Comparison of ENCODE assay signal across 21 cellular contexts in the genomic region with DNA sequence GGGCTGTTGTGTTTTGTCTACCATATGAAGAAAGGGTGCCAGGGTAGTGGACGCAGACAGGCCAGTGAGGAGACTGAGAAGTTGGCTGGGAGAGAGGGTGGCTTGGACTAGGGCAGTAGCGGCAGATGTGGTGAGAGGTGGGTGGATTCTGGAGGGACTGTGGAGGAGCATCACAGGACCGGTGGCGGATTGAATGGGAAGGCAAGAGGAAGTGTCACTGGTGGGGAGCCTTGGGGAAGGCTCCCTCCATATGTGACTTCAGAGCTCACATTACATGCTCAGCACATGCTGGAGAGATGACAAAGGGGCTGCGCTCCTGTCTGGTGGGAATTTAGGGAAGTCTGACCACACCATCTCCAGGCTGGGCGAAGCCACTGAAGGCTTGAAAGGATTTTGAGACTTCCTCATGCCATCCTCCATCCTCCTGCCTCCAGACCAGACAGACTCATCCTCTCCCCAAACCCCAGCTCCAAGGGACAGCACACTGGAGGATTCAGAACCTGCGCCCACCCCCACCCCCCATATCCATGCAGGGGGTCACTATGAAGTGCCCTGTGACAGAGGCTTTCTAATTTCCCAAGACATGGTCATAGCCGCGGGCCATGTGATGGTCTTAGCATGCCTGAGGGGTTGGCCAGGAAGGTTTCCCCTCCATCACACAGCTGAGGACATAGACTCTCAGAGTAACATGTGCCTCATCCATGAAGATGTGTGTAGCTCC.
"Had no signal": no experiment of that assay in that cellular context is flagged by ENCODE, and none has a peak within 500 bp of the region (broad histone marks: within the 10 kb centered on the region; RNA-seq: fewer than 3 reads in every experiment).

No MANE protein-coding gene starts in this region.

- H3K4me3 Mint-ChIP-seq: activated CD4-positive, alpha-beta T cell treated with anti-CD3 and anti-CD28 coated beads, Interleukin-2, amount 10 ng/mL, durations not matched to agents 24 days and 14 days; activated CD8-positive, alpha-beta T cell treated with anti-CD3 and anti-CD28 coated beads, Interleukin-2, amount 10 ng/mL, durations not matched to agents 7 days and 5 days; activated T-cell treated with anti-CD3 and anti-CD28 coated beads, Interleukin-2, amount 50 U/mL, for 4 hours; neural crest cell had no signal

- H3K4me2 ChIP-seq: smooth muscle cell had no signal

- H3K36me3 Mint-ChIP-seq: activated naive CD4-positive, alpha-beta T cell treated with anti-CD3 and anti-CD28 coated beads, Interleukin-2, amount 50 U/mL, for 72 hours had no signal

- H3K27ac Mint-ChIP-seq: activated CD4-positive, alpha-beta T cell treated with anti-CD3 and anti-CD28 coated beads, Interleukin-2, amount 10 ng/mL, durations not matched to agents 24 days and 14 days; activated CD8-positive, alpha-beta T cell treated with anti-CD3 and anti-CD28 coated beads, Interleukin-2, amount 10 ng/mL, durations not matched to agents 7 days and 5 days; activated naive CD4-positive, alpha-beta T cell treated with anti-CD3 and anti-CD28 coated beads, Interleukin-2, amount 50 U/mL, for 72 hours had no signal

- ATAC-seq: activated CD8-positive, alpha-beta T cell treated with anti-CD3 and anti-CD28 coated beads, Interleukin-2, amount 10 ng/mL, durations not matched to agents 7 days and 5 days; activated naive CD4-positive, alpha-beta T cell treated with anti-CD3 and anti-CD28 coated beads, Interleukin-2, amount 50 U/mL, for 72 hours; activated T-cell treated with anti-CD3 and anti-CD28 coated beads, Interleukin-2, amount 50 U/mL, for 4 hours; body of pancreas; left lobe of liver; pancreas; right lobe of liver had no signal

- H3K9me3 Mint-ChIP-seq: activated CD4-positive, alpha-beta T cell treated with anti-CD3 and anti-CD28 coated beads, Interleukin-2, amount 10 ng/mL, durations not matched to agents 24 days and 14 days; activated naive CD4-positive, alpha-beta T cell treated with anti-CD3 and anti-CD28 coated beads, Interleukin-2, amount 50 U/mL, for 72 hours had no signal

- H3K4me1 Mint-ChIP-seq: activated CD4-positive, alpha-beta T cell treated with anti-CD3 and anti-CD28 coated beads, Interleukin-2, amount 10 ng/mL, durations not matched to agents 24 days and 14 days; neural crest cell had no signal

- H3K4me3 ChIP-seq: body of pancreas, pancreas, right lobe of liver, smooth muscle cell had no signal

- H3K4me1 ChIP-seq: body of pancreas, pancreas, right lobe of liver had no signal

- H3K27me3 ChIP-seq: body of pancreas, pancreas, right lobe of liver had no signal

- H3K27ac ChIP-seq: body of pancreas, pancreas, right lobe of liver had no signal

- DNase-seq: activated CD4-positive, alpha-beta T cell treated with anti-CD3 and anti-CD28 coated beads, Interleukin-2, amount 10 ng/mL, durations not matched to agents 24 days and 14 days; activated CD8-positive, alpha-beta T cell treated with anti-CD3 and anti-CD28 coated beads, Interleukin-2, amount 10 ng/mL, durations not matched to agents 7 days and 5 days; activated effector memory CD4-positive, alpha-beta T cell treated with Interleukin-2 at 50 U/mL for 16 hours; activated T-cell treated with anti-CD3 and anti-CD28 coated beads, Interleukin-2, amount 50 U/mL, for 4 hours; amygdala; body of pancreas; caudate nucleus; erythroblast; foreskin melanocyte; glutamatergic neuron; hippocampal formation; midbrain; pancreas; right lobe of liver; stimulated activated CD4-positive, alpha-beta T cell treated with anti-CD3 and anti-CD28 coated beads, Interleukin-4, amount 100 ng/mL, for 1 hour; T-helper 1 cell; T1000 had no signal

- H3K9me3 ChIP-seq: body of pancreas, pancreas, right lobe of liver had no signal

- H3K36me3 ChIP-seq: pancreas, right lobe of liver had no signal
